7 cellular contexts compared by ENCODE assay signal in genomic region chr12:131842169-131842568, GRCh38. TPM values are rescaled to one million over a fixed set of nuclear protein-coding genes. Genes with fewer than 3 reads are reported as not detected.
"Had no signal": no experiment of that assay in that cellular context is flagged by ENCODE, and none has a peak within 500 bp of the region (broad histone marks: within the 10 kb centered on the region; RNA-seq: fewer than 3 reads in every experiment).

No MANE protein-coding gene starts in this region.

- H3K9me3 Mint-ChIP-seq: IgD-negative memory B cell had no signal

- H3K4me3 ChIP-seq: K562 had no signal

- H3K4me3 Mint-ChIP-seq: IgD-negative memory B cell had no signal

- H3K27ac ChIP-seq: HL-60 had no signal

- H3K27ac Mint-ChIP-seq: IgD-negative memory B cell had no signal

- DNase-seq: IMR-90, KBM-7, KG1 had no signal

- H3K4me1 Mint-ChIP-seq: IgD-negative memory B cell had no signal

- H3K36me3 Mint-ChIP-seq: IgD-negative memory B cell had no signal

- H3K27me3 Mint-ChIP-seq: IgD-negative memory B cell had no signal

- ATAC-seq: K562 had no signal

RNA-seq across cellular contexts. Expression of gene MMP17, which starts 14.0 kb away (rescaled TPM):
- total RNA-seq: HT-29 had no signal
